In genomic region chr5:53071298-53071697, GRCh38 we compare ENCODE assay signal across 27 cellular contexts.
"Had no signal": no experiment of that assay in that cellular context is flagged by ENCODE, and none has a peak within 500 bp of the region (broad histone marks: within the 10 kb centered on the region; RNA-seq: fewer than 3 reads in every experiment).

No MANE protein-coding gene starts in this region.

- H3K4me1 Mint-ChIP-seq: stimulated activated memory B cell treated with anti-CD40 and anti-IgM and Interleukin-4, amounts not matched to agents 10 μg/mL and 1 μg/mL and 100 μg/mL, for 72 hours had no signal

- H3K4me1 ChIP-seq: gastrocnemius medialis, left lung, right lobe of liver, uterus had no signal

- H3K4me3 ChIP-seq: gastrocnemius medialis, left lung, lung, ovary, right lobe of liver, uterus had no signal

- H3K27ac Mint-ChIP-seq: activated CD4-positive, alpha-beta T cell treated with anti-CD3 and anti-CD28 coated beads, Interleukin-2, amount 10 ng/mL, durations not matched to agents 7 days and 5 days; activated CD8-positive, alpha-beta T cell treated with anti-CD3 and anti-CD28 coated beads for 36 hours; nephron progenitor cell; progenitor cell of endocrine pancreas; stimulated activated memory B cell treated with anti-CD40 and anti-IgM and Interleukin-4, amounts not matched to agents 10 μg/mL and 1 μg/mL and 100 μg/mL, for 72 hours; stimulated activated naive CD8-positive, alpha-beta T cell treated with anti-CD3 and anti-CD28 coated beads, Interleukin-15, amount 100 ng/mL, for 72 hours; type B pancreatic cell had no signal

- H3K4me3 Mint-ChIP-seq: activated CD4-positive, alpha-beta T cell treated with anti-CD3 and anti-CD28 coated beads, Interleukin-2, amount 10 ng/mL, durations not matched to agents 7 days and 5 days; activated CD8-positive, alpha-beta T cell treated with anti-CD3 and anti-CD28 coated beads for 36 hours; activated T-cell treated with anti-CD3 and anti-CD28 coated beads, Interleukin-2, amount 50 U/mL, for 4 hours; activated T-helper 17 cell treated with anti-CD3 and anti-CD28 coated beads, Interleukin-2, amount 50 U/mL, for 72 hours; nephron progenitor cell; stimulated activated memory B cell treated with anti-CD40 and anti-IgM and Interleukin-4, amounts not matched to agents 10 μg/mL and 1 μg/mL and 100 μg/mL, for 72 hours; stimulated activated naive CD8-positive, alpha-beta T cell treated with anti-CD3 and anti-CD28 coated beads, Interleukin-15, amount 100 ng/mL, for 72 hours; type B pancreatic cell had no signal

- DNase-seq: activated CD4-positive, alpha-beta T cell treated with anti-CD3 and anti-CD28 coated beads, Interleukin-2, amount 10 ng/mL, durations not matched to agents 7 days and 5 days; activated CD4-positive, CD25-positive, alpha-beta regulatory T cell treated with anti-CD3 and anti-CD28 coated beads, Interleukin-2, amount 50 U/mL, for 72 hours; activated CD8-positive, alpha-beta T cell treated with anti-CD3 and anti-CD28 coated beads for 36 hours; activated gamma-delta T cell treated with Interleukin-2 at 50 U/mL for 16 hours; activated naive CD4-positive, alpha-beta T cell treated with anti-CD3 and anti-CD28 coated beads, Interleukin-2, amount 50 U/mL, for 16 hours; activated T-cell treated with anti-CD3 and anti-CD28 coated beads, Interleukin-2, amount 50 U/mL, for 4 hours; amniotic stem cell; caudate nucleus; gastrocnemius medialis; glutamatergic neuron; left lung; nephron progenitor cell; ovary; right lobe of liver; stimulated activated CD4-positive, alpha-beta T cell treated with anti-CD3 and anti-CD28 coated beads, Interleukin-1b, Interleukin-23, amount 100 ng/mL, for 48 hours; stimulated activated CD4-positive, alpha-beta T cell treated with anti-CD3 and anti-CD28 coated beads, Interleukin-4, amount 100 ng/mL, for 4 hours; stimulated activated CD8-positive, alpha-beta memory T cell treated with anti-CD3 and anti-CD28 coated beads, Interleukin-4, amount 100 ng/mL, for 48 hours; stimulated activated naive CD8-positive, alpha-beta T cell treated with anti-CD3 and anti-CD28 coated beads, Interleukin-15, amount 100 ng/mL, for 72 hours; substantia nigra; T-helper 2 cell; uterus had no signal

- H3K36me3 Mint-ChIP-seq: stimulated activated memory B cell treated with anti-CD40 and anti-IgM and Interleukin-4, amounts not matched to agents 10 μg/mL and 1 μg/mL and 100 μg/mL, for 72 hours; type B pancreatic cell had no signal

- H3K27me3 Mint-ChIP-seq: progenitor cell of endocrine pancreas; stimulated activated memory B cell treated with anti-CD40 and anti-IgM and Interleukin-4, amounts not matched to agents 10 μg/mL and 1 μg/mL and 100 μg/mL, for 72 hours; type B pancreatic cell had no signal

- H3K27me3 ChIP-seq: gastrocnemius medialis, left lung, neutrophil, ovary, right lobe of liver, uterus had no signal

- H3K9me3 ChIP-seq: gastrocnemius medialis, left lung, neutrophil, ovary, right lobe of liver, uterus had no signal

- H3K36me3 ChIP-seq: gastrocnemius medialis, neutrophil, ovary, right lobe of liver, uterus had no signal

- H3K27ac ChIP-seq: gastrocnemius medialis, left lung, neutrophil, ovary, right lobe of liver had no signal

- H3K9me3 Mint-ChIP-seq: activated CD4-positive, alpha-beta T cell treated with anti-CD3 and anti-CD28 coated beads, Interleukin-2, amount 10 ng/mL, durations not matched to agents 7 days and 5 days; activated CD8-positive, alpha-beta T cell treated with anti-CD3 and anti-CD28 coated beads for 36 hours; activated T-cell treated with anti-CD3 and anti-CD28 coated beads, Interleukin-2, amount 50 U/mL, for 4 hours; activated T-helper 17 cell treated with anti-CD3 and anti-CD28 coated beads, Interleukin-2, amount 50 U/mL, for 72 hours; nephron progenitor cell; stimulated activated memory B cell treated with anti-CD40 and anti-IgM and Interleukin-4, amounts not matched to agents 10 μg/mL and 1 μg/mL and 100 μg/mL, for 72 hours; stimulated activated naive CD8-positive, alpha-beta T cell treated with anti-CD3 and anti-CD28 coated beads, Interleukin-15, amount 100 ng/mL, for 72 hours; type B pancreatic cell had no signal
